23 cellular contexts compared by ENCODE assay signal in the genomic region with DNA sequence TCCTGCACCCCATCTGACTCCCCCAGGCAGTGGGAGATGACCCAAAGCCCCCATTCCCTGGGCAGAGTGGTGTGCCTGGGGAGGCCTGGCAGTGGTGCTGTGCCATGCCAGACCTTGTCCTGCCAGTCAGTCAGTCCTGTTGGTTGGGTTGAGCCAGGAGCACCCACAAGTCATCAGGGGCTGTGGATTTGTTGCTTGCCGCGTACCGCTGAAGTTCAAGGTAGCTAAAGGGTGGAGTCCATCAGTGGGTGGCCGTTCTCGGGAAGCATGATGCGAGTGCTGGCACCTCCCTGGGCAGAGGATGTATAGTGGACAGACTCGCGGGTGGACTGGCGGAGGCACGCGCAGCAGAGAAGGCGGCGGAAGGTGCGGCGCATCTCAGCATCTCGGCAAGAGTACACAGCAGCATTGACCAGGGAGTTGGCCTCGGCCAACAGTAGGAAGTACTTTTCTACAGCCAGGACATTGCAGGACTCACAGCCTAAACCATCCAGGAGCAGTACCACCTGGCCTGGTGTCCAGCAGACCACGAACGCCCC. TPM values are rescaled to one million over a fixed set of nuclear protein-coding genes. Genes with fewer than 3 reads are reported as not detected.
DNase-seq lines count a peak whose midpoint lies in the region; ATAC-seq, FAIRE-seq and TF ChIP-seq lines count a peak whose summit lies in the region.
"Had no signal": no experiment of that assay in that cellular context is flagged by ENCODE, and none has a peak within 500 bp of the region (broad histone marks: within the 10 kb centered on the region; RNA-seq: fewer than 3 reads in every experiment).

No MANE protein-coding gene starts in this region.

- H3K4me1 Mint-ChIP-seq in activated CD4-positive, alpha-beta memory T cell treated with anti-CD3 and anti-CD28 coated beads for 36 hours (ENCODE audit: low read depth), result peaks cover 25% of the 10 kb centered on the region
- H3K4me1 Mint-ChIP-seq in activated CD4-positive, alpha-beta memory T cell treated with anti-CD3 and anti-CD28 coated beads, Interleukin-2, amount 10 ng/mL, durations not matched to agents 7 days and 5 days, result peaks cover 37% of the 10 kb centered on the region
- H3K4me1 Mint-ChIP-seq in glutamatergic neuron (ENCODE audit: low read depth, unreplicated experiment), result peaks cover 29% of the 10 kb centered on the region
- peaks cover 48% of the 10 kb centered on the region for H3K4me1 Mint-ChIP-seq in stimulated activated effector memory CD8-positive, alpha-beta T cell treated with anti-CD3 and anti-CD28 coated beads, Interleukin-12 subunit alpha, Interleukin-12 subunit beta, amount 100 ng/mL, for 72 hours

- TF ChIP-seq POLR2A in tibial nerve (IDR thresholded peaks at IDR 0.05), result no peak

- FAIRE-seq in small intestine (lab: Jason Lieb, UNC), result no peak
- FAIRE-seq: G401.6, GM12892, HepG2 had no signal

- CTCF ChIA-PET in activated CD4-positive, alpha-beta memory T cell treated with anti-CD3 and anti-CD28 coated beads for 36 hours (lab: Charles Lee), result interaction anchor here (1.0 kb wide), 1 partner anchor 92 kb away, joined by 3 read pairs; no protein-coding TSS in a partner anchor
- CTCF ChIA-PET in activated CD4-positive, alpha-beta memory T cell treated with anti-CD3 and anti-CD28 coated beads, Interleukin-2, amount 10 ng/mL, durations not matched to agents 7 days and 5 days (lab: Charles Lee), result no interaction called here
- CTCF ChIA-PET in RWPE1 (lab: Yijun Ruan, JAX), result no interaction called here

- no peak for ATAC-seq in stimulated activated effector memory CD8-positive, alpha-beta T cell treated with anti-CD3 and anti-CD28 coated beads, Interleukin-12 subunit alpha, Interleukin-12 subunit beta, amount 100 ng/mL, for 72 hours
- ATAC-seq: GM23338, HepG2 had no signal

- peak overlapping the region; percentile 37 for H3K27ac ChIP-seq in RWPE1
- H3K27ac ChIP-seq in small intestine (ENCODE audit: low read depth in 1 of 2, low read length in 1 of 2), result no peak overlapping the region
- no peak overlapping the region for H3K27ac ChIP-seq in tibial nerve
- H3K27ac ChIP-seq: 22Rv1, C4-2B, Peyer's patch had no signal

- TF ChIP-seq EP300 in tibial nerve (IDR thresholded peaks at IDR 0.05), result no peak

- 94 to 96% (median 95%) methylated on average over 19 of the region's 19 CpGs for WGBS in small intestine, 3 donors
- 88 to 90% methylated on average over 19 of the region's 19 CpGs for WGBS in tibial nerve, 2 donors

- H3K27me3 Mint-ChIP-seq in activated CD4-positive, alpha-beta memory T cell treated with anti-CD3 and anti-CD28 coated beads for 36 hours, result no peaks in the 10 kb centered on the region
- no peaks in the 10 kb centered on the region for H3K27me3 Mint-ChIP-seq in activated CD4-positive, alpha-beta memory T cell treated with anti-CD3 and anti-CD28 coated beads, Interleukin-2, amount 10 ng/mL, durations not matched to agents 7 days and 5 days
- H3K27me3 Mint-ChIP-seq in glutamatergic neuron (ENCODE audit: unreplicated experiment), result peaks cover 20% of the 10 kb centered on the region

- H3K4me1 ChIP-seq in small intestine (ENCODE audit: control insufficient read depth in 2 of 2, insufficient read depth in 1 of 2, low read depth in 1 of 2, low read length in 1 of 2) (no peaks in the 10 kb centered on the region), tibial nerve (peaks cover 0 to 20% (median 9%) of the 10 kb centered on the region in 4 donors)

- H3K27me3 ChIP-seq in small intestine (ENCODE audit: control insufficient read depth in 2 of 2, insufficient read depth in 2 of 2, low read length in 2 of 2) (no peaks in the 10 kb centered on the region), tibial nerve (peaks cover 0 to 12% of the 10 kb centered on the region in 2 donors)
- H3K27me3 ChIP-seq: Peyer's patch had no signal

- H3K36me3 Mint-ChIP-seq in activated CD4-positive, alpha-beta memory T cell treated with anti-CD3 and anti-CD28 coated beads for 36 hours, result peaks cover 20% of the 10 kb centered on the region
- peaks cover 40% of the 10 kb centered on the region for H3K36me3 Mint-ChIP-seq in activated CD4-positive, alpha-beta memory T cell treated with anti-CD3 and anti-CD28 coated beads, Interleukin-2, amount 10 ng/mL, durations not matched to agents 7 days and 5 days (ENCODE audit: low read depth)
- no peaks in the 10 kb centered on the region for H3K36me3 Mint-ChIP-seq in glutamatergic neuron (ENCODE audit: unreplicated experiment)
- peaks cover 89% of the 10 kb centered on the region for H3K36me3 Mint-ChIP-seq in stimulated activated effector memory CD8-positive, alpha-beta T cell treated with anti-CD3 and anti-CD28 coated beads, Interleukin-12 subunit alpha, Interleukin-12 subunit beta, amount 100 ng/mL, for 72 hours

- peak overlapping the region; percentile 21 for H3K27ac Mint-ChIP-seq in activated CD4-positive, alpha-beta memory T cell treated with anti-CD3 and anti-CD28 coated beads for 36 hours
- no peak overlapping the region for H3K27ac Mint-ChIP-seq in activated CD4-positive, alpha-beta memory T cell treated with anti-CD3 and anti-CD28 coated beads, Interleukin-2, amount 10 ng/mL, durations not matched to agents 7 days and 5 days
- peak overlapping the region; percentile 33 for H3K27ac Mint-ChIP-seq in glutamatergic neuron (ENCODE audit: unreplicated experiment)
- H3K27ac Mint-ChIP-seq in stimulated activated effector memory CD8-positive, alpha-beta T cell treated with anti-CD3 and anti-CD28 coated beads, Interleukin-12 subunit alpha, Interleukin-12 subunit beta, amount 100 ng/mL, for 72 hours, result peak overlapping the region; percentile 29
- H3K27ac Mint-ChIP-seq: GM23338, HFFc6 had no signal

- no peak for TF ChIP-seq CTCF in RWPE1 (conservative IDR thresholded peaks at IDR 0.05; ENCODE audit: low read depth)
- TF ChIP-seq CTCF in glutamatergic neuron (IDR thresholded peaks at IDR 0.05; ENCODE audit: partially characterized antibody, unreplicated experiment), result no peak
- no peak for TF ChIP-seq CTCF in tibial nerve (IDR thresholded peaks at IDR 0.05)

- H3K9me3 ChIP-seq in small intestine (ENCODE audit: control insufficient read depth, low read depth), result no peaks in the 10 kb centered on the region
- H3K9me3 ChIP-seq in tibial nerve, result no peaks in the 10 kb centered on the region
- H3K9me3 ChIP-seq: Peyer's patch had no signal

- intact Hi-C loops in activated CD4-positive, alpha-beta memory T cell treated with anti-CD3 and anti-CD28 coated beads for 36 hours (cut with micrococcal nuclease), result no loop called here

- POLR2A ChIA-PET in activated CD4-positive, alpha-beta memory T cell treated with anti-CD3 and anti-CD28 coated beads for 36 hours (lab: Charles Lee), result no interaction called here
- POLR2A ChIA-PET in activated CD4-positive, alpha-beta memory T cell treated with anti-CD3 and anti-CD28 coated beads, Interleukin-2, amount 10 ng/mL, durations not matched to agents 7 days and 5 days (lab: Charles Lee), result interaction anchor here (0.6 to 1.8 kb wide), 2 partner anchors 33 to 92 kb away, joined by 3 to 6 read pairs; no protein-coding TSS in a partner anchor
- POLR2A ChIA-PET in RWPE1 (lab: Yijun Ruan, JAX; ENCODE audit: low non-redundant PET), result interaction anchor here (1.0 kb wide), 1 partner anchor 85 kb away, joined by 3 read pairs; no protein-coding TSS in a partner anchor

- no peak for DNase-seq in activated CD4-positive, alpha-beta memory T cell treated with anti-CD3 and anti-CD28 coated beads for 36 hours
- no peak for DNase-seq in activated CD4-positive, alpha-beta memory T cell treated with anti-CD3 and anti-CD28 coated beads, Interleukin-2, amount 10 ng/mL, durations not matched to agents 7 days and 5 days
- DNase-seq in RWPE1 (ENCODE audit: low spot score) (no peak), glutamatergic neuron (no peak), small intestine (no peak), tibial nerve (ENCODE audit: low spot score in 2 of 2) (no peak), DMS53 treated with DMSO at 0.1 percent for 48 hours (lab: John Stamatoyannopoulos, UW; ENCODE audit: unreplicated experiment) (no peak)
- DNase-seq in stimulated activated effector memory CD8-positive, alpha-beta T cell treated with anti-CD3 and anti-CD28 coated beads, Interleukin-12 subunit alpha, Interleukin-12 subunit beta, amount 100 ng/mL, for 72 hours (ENCODE audit: low spot score in 2 of 2), result no peak
- DNase-seq: Calu3, DMS79, HFFc6, NCI-H1930, NCI-H2171, NCI-H510A, NCI-H82, Peyer's patch, SHP77 had no signal

- H3K4me3 ChIP-seq in small intestine (ENCODE audit: low read depth in 1 of 2, low read length in 2 of 2) (no peak overlapping the region), tibial nerve (no peak overlapping the region)
- H3K4me3 ChIP-seq: GM23338, Peyer's patch had no signal

- H3K4me3 Mint-ChIP-seq in activated CD4-positive, alpha-beta memory T cell treated with anti-CD3 and anti-CD28 coated beads for 36 hours, result no peak overlapping the region
- no peak overlapping the region for H3K4me3 Mint-ChIP-seq in activated CD4-positive, alpha-beta memory T cell treated with anti-CD3 and anti-CD28 coated beads, Interleukin-2, amount 10 ng/mL, durations not matched to agents 7 days and 5 days
- peak overlapping the region; percentile 65 for H3K4me3 Mint-ChIP-seq in glutamatergic neuron (ENCODE audit: unreplicated experiment)
- no peak overlapping the region for H3K4me3 Mint-ChIP-seq in stimulated activated effector memory CD8-positive, alpha-beta T cell treated with anti-CD3 and anti-CD28 coated beads, Interleukin-12 subunit alpha, Interleukin-12 subunit beta, amount 100 ng/mL, for 72 hours
- H3K4me3 Mint-ChIP-seq: GM23338, HFFc6 had no signal

- H3K9me3 Mint-ChIP-seq in activated CD4-positive, alpha-beta memory T cell treated with anti-CD3 and anti-CD28 coated beads for 36 hours, result no peaks in the 10 kb centered on the region
- H3K9me3 Mint-ChIP-seq in activated CD4-positive, alpha-beta memory T cell treated with anti-CD3 and anti-CD28 coated beads, Interleukin-2, amount 10 ng/mL, durations not matched to agents 7 days and 5 days, result no peaks in the 10 kb centered on the region
- peaks cover 24% of the 10 kb centered on the region for H3K9me3 Mint-ChIP-seq in glutamatergic neuron (ENCODE audit: unreplicated experiment)
- no peaks in the 10 kb centered on the region for H3K9me3 Mint-ChIP-seq in stimulated activated effector memory CD8-positive, alpha-beta T cell treated with anti-CD3 and anti-CD28 coated beads, Interleukin-12 subunit alpha, Interleukin-12 subunit beta, amount 100 ng/mL, for 72 hours
- H3K9me3 Mint-ChIP-seq: GM23338, HFFc6 had no signal

- no peaks in the 10 kb centered on the region for H3K36me3 ChIP-seq in small intestine (ENCODE audit: control insufficient read depth in 2 of 2, insufficient read depth in 2 of 2, low read length in 2 of 2)
- H3K36me3 ChIP-seq in tibial nerve, result no peaks in the 10 kb centered on the region
- H3K36me3 ChIP-seq: Peyer's patch had no signal

RNA-seq across cellular contexts. Expression of a gene that starts 3.9 kb away (rescaled TPM):
- 10 to 100 TPM; 32.5 to 33.1 TPM for total RNA-seq in activated CD4-positive, alpha-beta memory T cell treated with anti-CD3 and anti-CD28 coated beads for 36 hours
- total RNA-seq in activated CD4-positive, alpha-beta memory T cell treated with anti-CD3 and anti-CD28 coated beads, Interleukin-2, amount 10 ng/mL, durations not matched to agents 7 days and 5 days, result 10 to 100 TPM; 43.2 to 46.2 TPM
- 364 TPM for total RNA-seq in glutamatergic neuron (ENCODE audit: unreplicated experiment)
- 10 to 100 TPM; 10.7 to 21.6 (median 13.1) TPM for polyA plus RNA-seq in small intestine
- 1 to 10 TPM in 3 of 4 donors, under 1 TPM in 1; 0.39 to 3.0 (median 1.8) TPM for total RNA-seq in tibial nerve

RNA-seq across cellular contexts. Expression of a gene that starts 5.6 kb away (rescaled TPM):
- 10 to 100 TPM; 44.9 to 45.7 TPM for total RNA-seq in activated CD4-positive, alpha-beta memory T cell treated with anti-CD3 and anti-CD28 coated beads for 36 hours
- 10 to 100 TPM; 49.0 to 55.6 TPM for total RNA-seq in activated CD4-positive, alpha-beta memory T cell treated with anti-CD3 and anti-CD28 coated beads, Interleukin-2, amount 10 ng/mL, durations not matched to agents 7 days and 5 days
- 56.1 TPM for total RNA-seq in glutamatergic neuron (ENCODE audit: unreplicated experiment)
- polyA plus RNA-seq in small intestine, result 1 to 10 TPM in 2 of 3 donors, under 1 TPM in 1; 0.89 to 2.5 (median 1.9) TPM
- total RNA-seq in tibial nerve, result 10 to 100 TPM in 2 of 4 donors, 1 to 10 TPM in 2; 3.7 to 11.8 (median 8.1) TPM
- total RNA-seq: HepG2 had no signal
- polyA plus RNA-seq: HepG2 had no signal

RNA-seq across cellular contexts. Expression of a gene that starts 19.4 kb away (rescaled TPM):
- total RNA-seq in activated CD4-positive, alpha-beta memory T cell treated with anti-CD3 and anti-CD28 coated beads for 36 hours, result 10 to 100 TPM; 78.6 to 79.4 TPM
- total RNA-seq in activated CD4-positive, alpha-beta memory T cell treated with anti-CD3 and anti-CD28 coated beads, Interleukin-2, amount 10 ng/mL, durations not matched to agents 7 days and 5 days, result 100 to 1,000 TPM; 111 to 112 TPM
- 204 TPM for total RNA-seq in glutamatergic neuron (ENCODE audit: unreplicated experiment)
- polyA plus RNA-seq in small intestine, result 10 to 100 TPM; 11.2 to 15.1 (median 13.8) TPM
- 10 to 100 TPM in 3 of 4 donors, 1 to 10 TPM in 1; 8.8 to 35.1 (median 15.6) TPM for total RNA-seq in tibial nerve

RNA-seq across cellular contexts. Expression of a gene that starts 39.4 kb away (rescaled TPM):
- 10 to 100 TPM; 66.6 to 69.2 TPM for total RNA-seq in activated CD4-positive, alpha-beta memory T cell treated with anti-CD3 and anti-CD28 coated beads for 36 hours
- total RNA-seq in activated CD4-positive, alpha-beta memory T cell treated with anti-CD3 and anti-CD28 coated beads, Interleukin-2, amount 10 ng/mL, durations not matched to agents 7 days and 5 days, result 100 to 1,000 TPM; 102 to 107 TPM
- total RNA-seq in glutamatergic neuron (ENCODE audit: unreplicated experiment), result 92.7 TPM
- polyA plus RNA-seq in small intestine, result 10 to 100 TPM; 40.3 to 49.0 (median 42.8) TPM
- total RNA-seq in tibial nerve, result 100 to 1,000 TPM; 312 to 705 (median 344) TPM

RNA-seq across cellular contexts. Expression of a gene that starts 44.5 kb away (rescaled TPM):
- 10 to 100 TPM; 76.0 to 77.0 TPM for total RNA-seq in activated CD4-positive, alpha-beta memory T cell treated with anti-CD3 and anti-CD28 coated beads for 36 hours
- total RNA-seq in activated CD4-positive, alpha-beta memory T cell treated with anti-CD3 and anti-CD28 coated beads, Interleukin-2, amount 10 ng/mL, durations not matched to agents 7 days and 5 days, result 100 to 1,000 TPM; 105 to 108 TPM
- total RNA-seq in glutamatergic neuron (ENCODE audit: unreplicated experiment), result 8.0 TPM
- 1 to 10 TPM; 7.1 to 8.7 (median 8.6) TPM for polyA plus RNA-seq in small intestine
- 10 to 100 TPM in 2 of 4 donors, 1 to 10 TPM in 2; 4.0 to 12.0 (median 10.5) TPM for total RNA-seq in tibial nerve

Comparison
In these comparisons a context has a peak if more than half of its experiments do, and no peak if none do; other contexts are left out.
1. RNA of a gene that starts 3.9 kb away (total RNA-seq): 364 TPM in glutamatergic neuron (single experiment), 43.2 to 46.2 TPM in activated CD4-positive, alpha-beta memory T cell treated with anti-CD3 and anti-CD28 coated beads, Interleukin-2, amount 10 ng/mL, durations not matched to agents 7 days and 5 days and 32.5 to 33.1 TPM in activated CD4-positive, alpha-beta memory T cell treated with anti-CD3 and anti-CD28 coated beads for 36 hours; 0.39 to 3.0 TPM in tibial nerve; every median in the first group is over 4 times any median in the second.